8 cellular contexts compared by ENCODE assay signal in genomic region chr20:10673831-10674683, GRCh38. TPM values are rescaled to one million over a fixed set of nuclear protein-coding genes. Genes with fewer than 3 reads are reported as not detected.
DNase-seq lines count a peak whose midpoint lies in the region; ATAC-seq, FAIRE-seq and TF ChIP-seq lines count a peak whose summit lies in the region.

Gene JAG1, minus strand, starts transcription at chr20:10673999. Its CDS starts 469 bp downstream, at chr20:10673530.

- dilution Hi-C loops in endothelial cell of umbilical vein (cut with MboI; ENCODE audit: extremely low pct_ligation_motif_present, low sequenced_read_pairs), result no loop called here

- TF ChIP-seq POLR2A in endothelial cell of umbilical vein (IDR thresholded peaks at IDR 0.05; ENCODE audit: low read depth, low read length), result peak; percentile 97

- no peaks in the 10 kb centered on the region for H3K9me1 ChIP-seq in endothelial cell of umbilical vein (replicated peaks; ENCODE audit: control insufficient read depth, extremely low read depth, insufficient read depth, low read length)

- peaks cover 53% of the 10 kb centered on the region for H3K27me3 Mint-ChIP-seq in activated CD8-positive, alpha-beta T cell treated with anti-CD3 and anti-CD28 coated beads, Interleukin-2, amount 10 ng/mL, durations not matched to agents 7 days and 5 days (ENCODE audit: low read depth)

- no peaks in the 10 kb centered on the region for H3K36me3 Mint-ChIP-seq in activated CD8-positive, alpha-beta T cell treated with anti-CD3 and anti-CD28 coated beads, Interleukin-2, amount 10 ng/mL, durations not matched to agents 7 days and 5 days (ENCODE audit: low read depth)
- no peaks in the 10 kb centered on the region for H3K36me3 Mint-ChIP-seq in stimulated activated effector memory CD8-positive, alpha-beta T cell treated with anti-CD3 and anti-CD28 coated beads, Interleukin-12 subunit alpha, Interleukin-12 subunit beta, amount 100 ng/mL, for 72 hours

- peaks cover 40% of the 10 kb centered on the region for H3K79me2 ChIP-seq in endothelial cell of umbilical vein (ENCODE audit: control insufficient read depth, insufficient read depth, low read length)

- DNase-seq in D721Med (ENCODE audit: insufficient read length, low spot score) (peak; percentile 69), NCI-H526 treated with DMSO at 0.1 percent for 48 hours (lab: John Stamatoyannopoulos, UW) (peak; percentile 84), endothelial cell of umbilical vein (ENCODE audit: low read depth, low spot score) (peak; percentile 94), mesenteric fat pad (ENCODE audit: low spot score) (peak; percentile 98)
- DNase-seq in activated CD8-positive, alpha-beta T cell treated with anti-CD3 and anti-CD28 coated beads, Interleukin-2, amount 10 ng/mL, durations not matched to agents 7 days and 5 days, result peak; percentile 81
- DNase-seq in stimulated activated effector memory CD8-positive, alpha-beta T cell treated with anti-CD3 and anti-CD28 coated beads, Interleukin-12 subunit alpha, Interleukin-12 subunit beta, amount 100 ng/mL, for 72 hours (ENCODE audit: low spot score in 2 of 2), result peak in 1 of 2 donors; percentile 82

- H3K4me1 ChIP-seq in endothelial cell of umbilical vein (ENCODE audit: control insufficient read depth, extremely low read depth, insufficient read depth, low read length), result peaks cover 31% of the 10 kb centered on the region

- H3K27ac Mint-ChIP-seq in activated CD8-positive, alpha-beta T cell treated with anti-CD3 and anti-CD28 coated beads, Interleukin-2, amount 10 ng/mL, durations not matched to agents 7 days and 5 days, result peak within 1 kb of the TSS; percentile 79
- H3K27ac Mint-ChIP-seq in stimulated activated effector memory CD8-positive, alpha-beta T cell treated with anti-CD3 and anti-CD28 coated beads, Interleukin-12 subunit alpha, Interleukin-12 subunit beta, amount 100 ng/mL, for 72 hours, result no peak within 1 kb of the TSS

- no peaks in the 10 kb centered on the region for H3K27me3 ChIP-seq in endothelial cell of umbilical vein (ENCODE audit: control insufficient read depth in 2 of 2, insufficient read depth in 2 of 2, low read length in 2 of 2)

- no peaks in the 10 kb centered on the region for H3K9me3 Mint-ChIP-seq in activated CD8-positive, alpha-beta T cell treated with anti-CD3 and anti-CD28 coated beads, Interleukin-2, amount 10 ng/mL, durations not matched to agents 7 days and 5 days (ENCODE audit: insufficient read depth)
- no peaks in the 10 kb centered on the region for H3K9me3 Mint-ChIP-seq in stimulated activated effector memory CD8-positive, alpha-beta T cell treated with anti-CD3 and anti-CD28 coated beads, Interleukin-12 subunit alpha, Interleukin-12 subunit beta, amount 100 ng/mL, for 72 hours

- peaks cover 27% of the 10 kb centered on the region for H3K4me1 Mint-ChIP-seq in activated CD8-positive, alpha-beta T cell treated with anti-CD3 and anti-CD28 coated beads, Interleukin-2, amount 10 ng/mL, durations not matched to agents 7 days and 5 days (ENCODE audit: low read depth)
- H3K4me1 Mint-ChIP-seq in stimulated activated effector memory CD8-positive, alpha-beta T cell treated with anti-CD3 and anti-CD28 coated beads, Interleukin-12 subunit alpha, Interleukin-12 subunit beta, amount 100 ng/mL, for 72 hours, result peaks cover 29% of the 10 kb centered on the region

- FAIRE-seq in D721Med (lab: Jason Lieb, UNC) (no peak), endothelial cell of umbilical vein (lab: Jason Lieb, UNC) (peak; percentile 67)

- H3K4me3 Mint-ChIP-seq in activated CD8-positive, alpha-beta T cell treated with anti-CD3 and anti-CD28 coated beads, Interleukin-2, amount 10 ng/mL, durations not matched to agents 7 days and 5 days, result peak within 1 kb of the TSS; percentile 85
- peak within 1 kb of the TSS; percentile 89 for H3K4me3 Mint-ChIP-seq in stimulated activated effector memory CD8-positive, alpha-beta T cell treated with anti-CD3 and anti-CD28 coated beads, Interleukin-12 subunit alpha, Interleukin-12 subunit beta, amount 100 ng/mL, for 72 hours

- ATAC-seq in GM19463 (IDR thresholded peaks at IDR 0.05; ENCODE audit: unreplicated experiment) (peak; percentile 48), HG03558 (IDR thresholded peaks at IDR 0.05; ENCODE audit: extremely low read depth, unreplicated experiment) (peak; percentile 42)
- peak; percentile 79 for ATAC-seq in activated CD8-positive, alpha-beta T cell treated with anti-CD3 and anti-CD28 coated beads, Interleukin-2, amount 10 ng/mL, durations not matched to agents 7 days and 5 days
- ATAC-seq in stimulated activated effector memory CD8-positive, alpha-beta T cell treated with anti-CD3 and anti-CD28 coated beads, Interleukin-12 subunit alpha, Interleukin-12 subunit beta, amount 100 ng/mL, for 72 hours, result peak; percentile 80

- CTCF ChIA-PET in activated CD8-positive, alpha-beta T cell treated with anti-CD3 and anti-CD28 coated beads, Interleukin-2, amount 10 ng/mL, durations not matched to agents 7 days and 5 days (lab: Charles Lee), result interaction anchor here (0.9 to 2.0 kb wide), 9 partner anchors 10 to 247 kb away, joined by 3 to 9 read pairs (median 4); partner anchors contain the start of gene MKKS
- CTCF ChIA-PET in endothelial cell of umbilical vein (lab: Charles Lee), result interaction anchor here (0.7 to 6.0 kb wide), 22 partner anchors 9 to 870 kb away, joined by 3 to 55 read pairs (median 5); no protein-coding TSS in a partner anchor

- H3K9me3 ChIP-seq in endothelial cell of umbilical vein (replicated peaks; ENCODE audit: control insufficient read depth, insufficient read depth, low read length), result no peaks in the 10 kb centered on the region

- no peaks in the 10 kb centered on the region for H4K20me1 ChIP-seq in endothelial cell of umbilical vein (replicated peaks; ENCODE audit: control insufficient read depth, extremely low read depth, insufficient read depth, low read length)

- peak within 1 kb of the TSS; percentile 87 for H2AFZ ChIP-seq in endothelial cell of umbilical vein (ENCODE audit: low read depth, low read length)

- peak within 1 kb of the TSS; percentile 92 for H3K27ac ChIP-seq in endothelial cell of umbilical vein (ENCODE audit: insufficient read depth, low read depth, low read length)

- H3K4me3 ChIP-seq in endothelial cell of umbilical vein (replicated peaks in 1 of 3; ENCODE audit: insufficient read depth in 1 of 3, low read depth in 1 of 3, low read length in 3 of 3), result peak within 1 kb of the TSS; percentile 91 to 95 (median 94)

- peak within 1 kb of the TSS; percentile 93 for H3K4me2 ChIP-seq in endothelial cell of umbilical vein (ENCODE audit: insufficient read depth, low read length)

- TF ChIP-seq CTCF in D721Med (IDR thresholded peaks at IDR 0.05; ENCODE audit: insufficient read depth, missing control alignments) (no peak), endothelial cell of umbilical vein (IDR thresholded peaks at IDR 0.05; ENCODE audit: extremely low read depth in 1 of 2, insufficient read depth in 1 of 2, low read depth in 1 of 2, low read length in 2 of 2) (no peak)

- POLR2A ChIA-PET in activated CD8-positive, alpha-beta T cell treated with anti-CD3 and anti-CD28 coated beads, Interleukin-2, amount 10 ng/mL, durations not matched to agents 7 days and 5 days (lab: Charles Lee), result interaction anchor here (0.6 to 1.3 kb wide), 2 partner anchors 9 to 239 kb away, joined by 4 read pairs; no protein-coding TSS in a partner anchor
- POLR2A ChIA-PET in endothelial cell of umbilical vein (lab: Charles Lee), result interaction anchor here (0.7 to 1.3 kb wide), 2 partner anchors 240 to 593 kb away, joined by 3 read pairs; partner anchors contain the start of gene MKKS

- H3K9ac ChIP-seq in endothelial cell of umbilical vein (replicated peaks; ENCODE audit: extremely low read depth, insufficient read depth, low read length), result peak within 1 kb of the TSS; percentile 92

- BruUV-seq in endothelial cell of umbilical vein (replicated peaks; lab: Mats Ljungman, UMichigan), result no TSS peak

- H3K36me3 ChIP-seq in endothelial cell of umbilical vein (ENCODE audit: control insufficient read depth in 2 of 2, extremely low read depth in 1 of 2, insufficient read depth in 2 of 2, low read length in 2 of 2), result peaks cover 0 to 1% of the 10 kb centered on the region in 2 experiments

- intact Hi-C loops in endothelial cell of umbilical vein (cut with micrococcal nuclease), result loop anchor here (1.0 to 5.0 kb wide), 16 partner anchors 84 to 1378 kb away; partner anchors contain the start of genes MKKS and SLX4IP

TF ChIP-seq in endothelial cell of umbilical vein, 7 proteins besides CTCF, POLR2A, EP300 and RAD21:
- TF ChIP-seq MYC (IDR thresholded peaks at IDR 0.05; ENCODE audit: low read depth, low read length), result no peak
- TF ChIP-seq POLR2AphosphoS5 (IDR thresholded peaks at IDR 0.05; ENCODE audit: insufficient read depth, low read depth, low read length), result peak; percentile 84
TF ChIP-seq in endothelial cell of umbilical vein: peak in this region for 1.

RNA-seq across cellular contexts. Expression of gene JAG1, which starts in this region (rescaled TPM):
- under 1 TPM; 0.16 to 0.34 TPM for total RNA-seq in activated CD8-positive, alpha-beta T cell treated with anti-CD3 and anti-CD28 coated beads, Interleukin-2, amount 10 ng/mL, durations not matched to agents 7 days and 5 days
- total RNA-seq in endothelial cell of umbilical vein, result 31.7 and 37.0 TPM in 2 replicates
- 12.9 and 19.7 TPM in 2 replicates for polyA plus RNA-seq in endothelial cell of umbilical vein
- 9.4 and 9.5 TPM in 2 replicates for polyA plus RNA-seq in endothelial cell of umbilical vein (2011; cell fraction: cytosol; rRNA removed)
- polyA plus RNA-seq in endothelial cell of umbilical vein (2011; cell fraction: nucleus; rRNA removed), result 77.1 and 97.3 TPM in 2 replicates
- polyA plus RNA-seq in endothelial cell of umbilical vein (2012), result 32.6 and 33.6 TPM in 2 replicates
- polyA minus RNA-seq in endothelial cell of umbilical vein, result 82.6 and 94.6 TPM in 2 replicates
- 2.4 TPM for polyA minus RNA-seq in endothelial cell of umbilical vein (2011; cell fraction: cytosol; rRNA and poly(A)+ RNA removed)
- polyA minus RNA-seq in endothelial cell of umbilical vein (2011; cell fraction: nucleus; rRNA and poly(A)+ RNA removed), result 94.2 and 172 TPM in 2 replicates
- 96.7 TPM for total RNA-seq in mesenteric fat pad

Comparison
In these comparisons a context has a peak if more than half of its experiments do, and no peak if none do; other contexts are left out.
1. RNA of gene JAG1 (total RNA-seq): 96.7 TPM in mesenteric fat pad (single experiment) and 31.7 to 37.0 TPM in endothelial cell of umbilical vein; 0.16 to 0.34 TPM in activated CD8-positive, alpha-beta T cell treated with anti-CD3 and anti-CD28 coated beads, Interleukin-2, amount 10 ng/mL, durations not matched to agents 7 days and 5 days; every median in the first group is over 10 times any median in the second.
2. Peak in DNase-seq and ATAC-seq in activated CD8-positive, alpha-beta T cell treated with anti-CD3 and anti-CD28 coated beads, Interleukin-2, amount 10 ng/mL, durations not matched to agents 7 days and 5 days; RNA of the gene not detected or under 1 TPM.
3. Peak in every context shown above with its lines, with median percentiles within 50 percentile points of each other: ATAC-seq.